ENCODE assay signal across 8 cellular contexts in genomic region chr2:183078467-183079334, GRCh38. TPM values are rescaled to one million over a fixed set of nuclear protein-coding genes. Genes with fewer than 3 reads are reported as not detected.
DNase-seq lines count a peak whose midpoint lies in the region; ATAC-seq and TF ChIP-seq lines count a peak whose summit lies in the region.

Gene DUSP19 (plus strand): TSS chr2:183078747. CDS start chr2:183078934, 187 bp downstream.

- H3K9me3 ChIP-seq in cardiac muscle cell (ENCODE audit: low read depth) (no peaks in the 10 kb centered on the region), parathyroid adenoma (ENCODE audit: control insufficient read depth, low read length) (no peaks in the 10 kb centered on the region), tibial nerve (no peaks in the 10 kb centered on the region)

- H3K4me3 ChIP-seq in GM12864 (ENCODE audit: low read depth, low read length) (peak within 1 kb of the TSS; percentile 74), cardiac muscle cell (peak within 1 kb of the TSS; percentile 39), parathyroid adenoma (ENCODE audit: low read depth, low read length) (peak within 1 kb of the TSS; percentile 75), tibial nerve (peak within 1 kb of the TSS; percentile 49 to 67 (median 60))

- TF ChIP-seq POLR2A in tibial nerve (IDR thresholded peaks at IDR 0.05) = peak in 1 of 2 donors; percentile 76

- no peaks in the 10 kb centered on the region for H3K36me3 Mint-ChIP-seq in activated naive CD8-positive, alpha-beta T cell treated with anti-CD3 and anti-CD28 coated beads, Interleukin-2, amount 50 U/mL, for 24 hours (ENCODE audit: low read depth)

- H3K27ac Mint-ChIP-seq in activated naive CD8-positive, alpha-beta T cell treated with anti-CD3 and anti-CD28 coated beads, Interleukin-2, amount 50 U/mL, for 24 hours = peak within 1 kb of the TSS; percentile 40

- peak within 1 kb of the TSS; percentile 98 for H2AFZ ChIP-seq in parathyroid adenoma

- H3K79me2 ChIP-seq in parathyroid adenoma = no peaks in the 10 kb centered on the region

- ATAC-seq in HG02623 (IDR thresholded peaks at IDR 0.05; ENCODE audit: unreplicated experiment) = peak; percentile 89
- ATAC-seq in activated naive CD8-positive, alpha-beta T cell treated with anti-CD3 and anti-CD28 coated beads, Interleukin-2, amount 50 U/mL, for 24 hours = peak; percentile 89

- H3K27me3 ChIP-seq in cardiac muscle cell = peaks cover 14% of the 10 kb centered on the region
- no peaks in the 10 kb centered on the region for H3K27me3 ChIP-seq in parathyroid adenoma (ENCODE audit: control insufficient read depth, insufficient read depth, low read length)
- H3K27me3 ChIP-seq in tibial nerve = no peaks in the 10 kb centered on the region

- H3K36me3 ChIP-seq in cardiac muscle cell (no peaks in the 10 kb centered on the region), parathyroid adenoma (ENCODE audit: control insufficient read depth, insufficient read depth, low read length) (no peaks in the 10 kb centered on the region), tibial nerve (no peaks in the 10 kb centered on the region)

- H3K9ac ChIP-seq in parathyroid adenoma = no peak within 1 kb of the TSS

- peak within 1 kb of the TSS; percentile 7 for H3K27ac ChIP-seq in cardiac muscle cell
- H3K27ac ChIP-seq in parathyroid adenoma = peak within 1 kb of the TSS; percentile 80
- peak within 1 kb of the TSS; percentile 50 to 84 (median 60) for H3K27ac ChIP-seq in tibial nerve

- H3K4me3 Mint-ChIP-seq in activated naive CD8-positive, alpha-beta T cell treated with anti-CD3 and anti-CD28 coated beads, Interleukin-2, amount 50 U/mL, for 24 hours = peak within 1 kb of the TSS; percentile 90

- DNase-seq in GM12864 (ENCODE audit: low read depth) = peak; percentile 78
- peak; percentile 92 for DNase-seq in NCI-H1092 treated with DMSO at 0.1 percent for 48 hours (lab: John Stamatoyannopoulos, UW)
- peak; percentile 80 for DNase-seq in SKM-1 treated with dmso at 0.1 percent for 144 hours (lab: John Stamatoyannopoulos, UW; ENCODE audit: unreplicated experiment)
- peak; percentile 86 for DNase-seq in activated naive CD8-positive, alpha-beta T cell treated with anti-CD3 and anti-CD28 coated beads, Interleukin-2, amount 50 U/mL, for 24 hours
- DNase-seq in cardiac muscle cell (ENCODE audit: low read depth in 1 of 2, low spot score in 1 of 2) = peak; percentile 84 to 93
- peak; percentile 93 to 100 for DNase-seq in tibial nerve (ENCODE audit: low spot score in 2 of 2)

- H3K4me1 Mint-ChIP-seq in activated naive CD8-positive, alpha-beta T cell treated with anti-CD3 and anti-CD28 coated beads, Interleukin-2, amount 50 U/mL, for 24 hours = peaks cover 16% of the 10 kb centered on the region

- H3K4me1 ChIP-seq in cardiac muscle cell (ENCODE audit: low read depth) (peaks cover 13% of the 10 kb centered on the region), parathyroid adenoma (no peaks in the 10 kb centered on the region), tibial nerve (peaks cover 0 to 13% (median 4%) of the 10 kb centered on the region in 4 donors)

- peak within 1 kb of the TSS; percentile 61 for H3K4me2 ChIP-seq in parathyroid adenoma (ENCODE audit: low read length)

- peak; percentile 44 to 82 for TF ChIP-seq EP300 in tibial nerve (IDR thresholded peaks at IDR 0.05)

- TF ChIP-seq CTCF in GM12864 (IDR thresholded peaks at IDR 0.05; ENCODE audit: low read depth, low read length, missing control alignments) (no peak), cardiac muscle cell (IDR thresholded peaks at IDR 0.05; ENCODE audit: low read depth, low read length) (no peak), parathyroid adenoma (IDR thresholded peaks at IDR 0.05) (no peak), tibial nerve (IDR thresholded peaks at IDR 0.05) (no peak)

- 3 to 4% methylated on average over 25 of the region's 25 CpGs for WGBS in tibial nerve, 2 donors

- no peaks in the 10 kb centered on the region for H3K9me3 Mint-ChIP-seq in activated naive CD8-positive, alpha-beta T cell treated with anti-CD3 and anti-CD28 coated beads, Interleukin-2, amount 50 U/mL, for 24 hours

- peaks cover 5% of the 10 kb centered on the region for H3K27me3 Mint-ChIP-seq in activated naive CD8-positive, alpha-beta T cell treated with anti-CD3 and anti-CD28 coated beads, Interleukin-2, amount 50 U/mL, for 24 hours

RNA-seq across cellular contexts. Expression of gene DUSP19, which starts in this region (rescaled TPM):
- total RNA-seq in cardiac muscle cell (1.7 and 2.0 TPM in 2 replicates), tibial nerve (1 to 10 TPM in 3 of 4 donors, under 1 TPM in 1; 0.90 to 3.1 (median 2.0) TPM)
- polyA plus RNA-seq in cardiac muscle cell = 2.7 and 3.7 TPM in 2 replicates

Comparison
In these comparisons a context has a peak if more than half of its experiments do, and no peak if none do; other contexts are left out.
1. Peak in every context shown above with its lines: DNase-seq, ATAC-seq, H3K4me3 ChIP-seq and H3K27ac ChIP-seq.
2. H3K27ac ChIP-seq: peak in every context shown above with its lines; median percentile 80 in parathyroid adenoma; 60 in tibial nerve; 7 in cardiac muscle cell.